In the genomic region with DNA sequence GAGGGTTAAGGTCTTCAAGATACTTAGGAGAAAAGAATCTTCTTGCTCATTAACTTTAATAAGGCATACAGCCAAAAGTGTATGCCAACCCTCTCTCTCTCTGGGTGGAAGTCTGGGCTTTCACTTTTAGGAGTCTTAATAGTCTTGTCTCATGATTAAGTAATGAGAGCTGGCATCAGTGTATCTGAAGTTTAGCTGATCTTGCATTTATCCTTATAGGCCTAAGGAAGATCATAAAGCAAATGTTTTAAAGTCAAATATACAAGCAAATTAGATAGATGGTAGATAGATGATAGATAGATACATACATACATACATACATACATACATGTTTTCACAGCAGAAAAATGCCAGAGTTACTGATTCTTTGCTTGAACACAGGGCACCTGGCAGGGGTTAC, we compare ENCODE assay signal across 26 cellular contexts. TPM values are rescaled to one million over a fixed set of nuclear protein-coding genes. Genes with fewer than 3 reads are reported as not detected.
"Had no signal": no experiment of that assay in that cellular context is flagged by ENCODE, and none has a peak within 500 bp of the region (broad histone marks: within the 10 kb centered on the region; RNA-seq: fewer than 3 reads in every experiment).

No MANE protein-coding gene starts in this region.

- H3K4me3 Mint-ChIP-seq: activated CD4-positive, alpha-beta T cell treated with anti-CD3 and anti-CD28 coated beads, Interleukin-2, amount 10 ng/mL, durations not matched to agents 7 days and 5 days; activated CD8-positive, alpha-beta T cell treated with anti-CD3 and anti-CD28 coated beads, Interleukin-2, amount 10 ng/mL, durations not matched to agents 7 days and 5 days; activated naive CD4-positive, alpha-beta T cell treated with anti-CD3 and anti-CD28 coated beads, Interleukin-2, amount 10 ng/mL, durations not matched to agents 7 days and 5 days; activated naive CD8-positive, alpha-beta T cell; activated naive CD8-positive, alpha-beta T cell treated with anti-CD3 and anti-CD28 coated beads, Interleukin-2, amount 50 U/mL, for 24 hours had no signal

- DNase-seq: activated CD4-positive, alpha-beta T cell treated with anti-CD3 and anti-CD28 coated beads, Interleukin-2, amount 10 ng/mL, durations not matched to agents 7 days and 5 days; activated CD4-positive, alpha-beta T cell treated with anti-CD3 and anti-CD28 coated beads, Interleukin-2, amount 50 U/mL, for 48 hours; activated CD4-positive, CD25-positive, alpha-beta regulatory T cell; activated CD8-positive, alpha-beta T cell treated with anti-CD3 and anti-CD28 coated beads, Interleukin-2, amount 10 ng/mL, durations not matched to agents 7 days and 5 days; activated effector memory CD4-positive, alpha-beta T cell treated with Interleukin-2 at 50 U/mL for 16 hours; activated naive CD4-positive, alpha-beta T cell treated with anti-CD3 and anti-CD28 coated beads, Interleukin-2, amount 10 ng/mL, durations not matched to agents 7 days and 5 days; activated naive CD8-positive, alpha-beta T cell treated with anti-CD3 and anti-CD28 coated beads, Interleukin-2, amount 50 U/mL, for 24 hours; activated T-cell treated with anti-CD3 and anti-CD28 coated beads, Interleukin-2, amount 50 U/mL, for 48 hours; anterior cingulate cortex; brain microvascular endothelial cell; central memory CD4-positive, alpha-beta T cell; Kasumi-1; MG63; NCI-H1048; NCI-H2029; NCI-H510A; NCI-H526; SHP77; SJCRH30; T1000; WERI-Rb-1 had no signal

- H3K36me3 Mint-ChIP-seq: activated naive CD4-positive, alpha-beta T cell treated with anti-CD3 and anti-CD28 coated beads, Interleukin-2, amount 10 ng/mL, durations not matched to agents 7 days and 5 days; activated naive CD8-positive, alpha-beta T cell had no signal

- H3K36me3 ChIP-seq: brain microvascular endothelial cell, MG63, SJCRH30, WERI-Rb-1 had no signal

- ATAC-seq: activated CD8-positive, alpha-beta T cell treated with anti-CD3 and anti-CD28 coated beads, Interleukin-2, amount 10 ng/mL, durations not matched to agents 7 days and 5 days; activated naive CD8-positive, alpha-beta T cell treated with anti-CD3 and anti-CD28 coated beads, Interleukin-2, amount 50 U/mL, for 24 hours; Panc1 had no signal

- H3K27me3 ChIP-seq: MG63, SJCRH30 had no signal

- H3K9me3 Mint-ChIP-seq: activated CD4-positive, alpha-beta T cell treated with anti-CD3 and anti-CD28 coated beads, Interleukin-2, amount 10 ng/mL, durations not matched to agents 7 days and 5 days; activated naive CD4-positive, alpha-beta T cell treated with anti-CD3 and anti-CD28 coated beads, Interleukin-2, amount 10 ng/mL, durations not matched to agents 7 days and 5 days; activated naive CD8-positive, alpha-beta T cell treated with anti-CD3 and anti-CD28 coated beads, Interleukin-2, amount 50 U/mL, for 24 hours had no signal

- H3K4me1 ChIP-seq: SJCRH30 had no signal

- H3K9me3 ChIP-seq: MG63, SJCRH30 had no signal

- H3K27ac ChIP-seq: brain microvascular endothelial cell, SJCRH30, SK-N-MC, WERI-Rb-1 had no signal

- H3K4me3 ChIP-seq: MG63, SJCRH30, SK-N-MC had no signal

- H3K4me1 Mint-ChIP-seq: activated CD4-positive, alpha-beta T cell treated with anti-CD3 and anti-CD28 coated beads, Interleukin-2, amount 10 ng/mL, durations not matched to agents 7 days and 5 days; activated naive CD4-positive, alpha-beta T cell treated with anti-CD3 and anti-CD28 coated beads, Interleukin-2, amount 10 ng/mL, durations not matched to agents 7 days and 5 days; activated naive CD8-positive, alpha-beta T cell treated with anti-CD3 and anti-CD28 coated beads, Interleukin-2, amount 50 U/mL, for 24 hours had no signal

- H3K27ac Mint-ChIP-seq: activated CD4-positive, alpha-beta T cell treated with anti-CD3 and anti-CD28 coated beads, Interleukin-2, amount 10 ng/mL, durations not matched to agents 7 days and 5 days; activated CD8-positive, alpha-beta T cell treated with anti-CD3 and anti-CD28 coated beads, Interleukin-2, amount 10 ng/mL, durations not matched to agents 7 days and 5 days; activated naive CD4-positive, alpha-beta T cell treated with anti-CD3 and anti-CD28 coated beads, Interleukin-2, amount 10 ng/mL, durations not matched to agents 7 days and 5 days; activated naive CD8-positive, alpha-beta T cell; activated naive CD8-positive, alpha-beta T cell treated with anti-CD3 and anti-CD28 coated beads, Interleukin-2, amount 50 U/mL, for 24 hours had no signal

RNA-seq across cellular contexts. Expression of a gene that starts 21.5 kb away (rescaled TPM):
- total RNA-seq: activated CD4-positive, alpha-beta T cell treated with anti-CD3 and anti-CD28 coated beads, Interleukin-2, amount 10 ng/mL, durations not matched to agents 7 days and 5 days; RPMI7951; SJCRH30; T-helper 2 cell treated with Interferon-gamma antibody and Interleukin-4, amounts not matched to agents 100 ng/mL and 5 ng/mL, for 36 hours had no signal
